Comparison of ENCODE assay signal across 1 cellular context in genomic region chr14:92348154-92348553, GRCh38.
TF ChIP-seq lines count a peak whose summit lies in the region.

No MANE protein-coding gene starts in this region.

TF ChIP-seq in HEK293, 187 proteins besides CTCF, POLR2A, EP300 and RAD21 (continued from another document and continues in another):
- TF ChIP-seq, protein P1, sequence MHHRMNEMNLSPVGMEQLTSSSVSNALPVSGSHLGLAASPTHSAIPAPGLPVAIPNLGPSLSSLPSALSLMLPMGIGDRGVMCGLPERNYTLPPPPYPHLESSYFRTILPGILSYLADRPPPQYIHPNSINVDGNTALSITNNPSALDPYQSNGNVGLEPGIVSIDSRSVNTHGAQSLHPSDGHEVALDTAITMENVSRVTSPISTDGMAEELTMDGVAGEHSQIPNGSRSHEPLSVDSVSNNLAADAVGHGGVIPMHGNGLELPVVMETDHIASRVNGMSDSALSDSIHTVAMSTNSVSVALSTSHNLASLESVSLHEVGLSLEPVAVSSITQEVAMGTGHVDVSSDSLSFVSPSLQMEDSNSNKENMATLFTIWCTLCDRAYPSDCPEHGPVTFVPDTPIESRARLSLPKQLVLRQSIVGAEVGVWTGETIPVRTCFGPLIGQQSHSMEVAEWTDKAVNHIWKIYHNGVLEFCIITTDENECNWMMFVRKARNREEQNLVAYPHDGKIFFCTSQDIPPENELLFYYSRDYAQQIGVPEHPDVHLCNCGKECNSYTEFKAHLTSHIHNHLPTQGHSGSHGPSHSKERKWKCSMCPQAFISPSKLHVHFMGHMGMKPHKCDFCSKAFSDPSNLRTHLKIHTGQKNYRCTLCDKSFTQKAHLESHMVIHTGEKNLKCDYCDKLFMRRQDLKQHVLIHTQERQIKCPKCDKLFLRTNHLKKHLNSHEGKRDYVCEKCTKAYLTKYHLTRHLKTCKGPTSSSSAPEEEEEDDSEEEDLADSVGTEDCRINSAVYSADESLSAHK (tag by site-specific recombination; IDR thresholded peaks at IDR 0.05) = no peak
- no peak for TF ChIP-seq ZNF416 (tag by site-specific recombination; IDR thresholded peaks at IDR 0.05)
- 0 out of 2 replicates have a peak, but pooled peaks have one; percentile 20 for TF ChIP-seq FEZF1 (tag by site-specific recombination; IDR thresholded peaks at IDR 0.05)
- TF ChIP-seq ZFHX2 (tag by site-specific recombination; conservative IDR thresholded peaks at IDR 0.05) = no peak
- no peak for TF ChIP-seq ZNF155 (tag by site-specific recombination; IDR thresholded peaks at IDR 0.05)
- 0 out of 2 replicates have a peak, but pooled peaks have one; percentile 33 for TF ChIP-seq ZNF610 (tag by site-specific recombination; IDR thresholded peaks at IDR 0.05; ENCODE audit: borderline replicate concordance)
- TF ChIP-seq SALL2 (tag by site-specific recombination; IDR thresholded peaks at IDR 0.05; ENCODE audit: borderline replicate concordance) = no peak
- TF ChIP-seq ZNF580 (tag by site-specific recombination; IDR thresholded peaks at IDR 0.05) = no peak
- no peak for TF ChIP-seq ZNF701 (tag by site-specific recombination; IDR thresholded peaks at IDR 0.05)
- TF ChIP-seq ZNF19 (tag by site-specific recombination; IDR thresholded peaks at IDR 0.05; ENCODE audit: low read depth) = no peak
- TF ChIP-seq HOXD13 (CRISPR knock-in tag; IDR thresholded peaks at IDR 0.05; ENCODE audit: borderline replicate concordance) = no peak
- TF ChIP-seq, protein P2, sequence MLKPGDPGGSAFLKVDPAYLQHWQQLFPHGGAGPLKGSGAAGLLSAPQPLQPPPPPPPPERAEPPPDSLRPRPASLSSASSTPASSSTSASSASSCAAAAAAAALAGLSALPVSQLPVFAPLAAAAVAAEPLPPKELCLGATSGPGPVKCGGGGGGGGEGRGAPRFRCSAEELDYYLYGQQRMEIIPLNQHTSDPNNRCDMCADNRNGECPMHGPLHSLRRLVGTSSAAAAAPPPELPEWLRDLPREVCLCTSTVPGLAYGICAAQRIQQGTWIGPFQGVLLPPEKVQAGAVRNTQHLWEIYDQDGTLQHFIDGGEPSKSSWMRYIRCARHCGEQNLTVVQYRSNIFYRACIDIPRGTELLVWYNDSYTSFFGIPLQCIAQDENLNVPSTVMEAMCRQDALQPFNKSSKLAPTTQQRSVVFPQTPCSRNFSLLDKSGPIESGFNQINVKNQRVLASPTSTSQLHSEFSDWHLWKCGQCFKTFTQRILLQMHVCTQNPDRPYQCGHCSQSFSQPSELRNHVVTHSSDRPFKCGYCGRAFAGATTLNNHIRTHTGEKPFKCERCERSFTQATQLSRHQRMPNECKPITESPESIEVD (tag by site-specific recombination; IDR thresholded peaks at IDR 0.05) = peak; percentile 50; the same call in 1 of the 2 replicates
- no peak for TF ChIP-seq KLF9 (tag by site-specific recombination; IDR thresholded peaks at IDR 0.05; ENCODE audit: low read depth)
- no peak for TF ChIP-seq ZNF670 (tag by site-specific recombination; IDR thresholded peaks at IDR 0.05; ENCODE audit: low read depth)
- TF ChIP-seq, protein P3, sequence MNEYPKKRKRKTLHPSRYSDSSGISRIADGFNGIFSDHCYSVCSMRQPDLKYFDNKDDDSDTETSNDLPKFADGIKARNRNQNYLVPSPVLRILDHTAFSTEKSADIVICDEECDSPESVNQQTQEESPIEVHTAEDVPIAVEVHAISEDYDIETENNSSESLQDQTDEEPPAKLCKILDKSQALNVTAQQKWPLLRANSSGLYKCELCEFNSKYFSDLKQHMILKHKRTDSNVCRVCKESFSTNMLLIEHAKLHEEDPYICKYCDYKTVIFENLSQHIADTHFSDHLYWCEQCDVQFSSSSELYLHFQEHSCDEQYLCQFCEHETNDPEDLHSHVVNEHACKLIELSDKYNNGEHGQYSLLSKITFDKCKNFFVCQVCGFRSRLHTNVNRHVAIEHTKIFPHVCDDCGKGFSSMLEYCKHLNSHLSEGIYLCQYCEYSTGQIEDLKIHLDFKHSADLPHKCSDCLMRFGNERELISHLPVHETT (tag by site-specific recombination; IDR thresholded peaks at IDR 0.05) = no peak
- no peak for TF ChIP-seq PRDM1 (tag by site-specific recombination; IDR thresholded peaks at IDR 0.05)
- no peak for TF ChIP-seq ZNF354C (tag by site-specific recombination; IDR thresholded peaks at IDR 0.05; ENCODE audit: borderline replicate concordance, low read depth)
- no peak for TF ChIP-seq SCRT2 (tag by site-specific recombination; IDR thresholded peaks at IDR 0.05)
- no peak for TF ChIP-seq ZNF10 (tag by site-specific recombination; IDR thresholded peaks at IDR 0.05)
- TF ChIP-seq, protein P4, sequence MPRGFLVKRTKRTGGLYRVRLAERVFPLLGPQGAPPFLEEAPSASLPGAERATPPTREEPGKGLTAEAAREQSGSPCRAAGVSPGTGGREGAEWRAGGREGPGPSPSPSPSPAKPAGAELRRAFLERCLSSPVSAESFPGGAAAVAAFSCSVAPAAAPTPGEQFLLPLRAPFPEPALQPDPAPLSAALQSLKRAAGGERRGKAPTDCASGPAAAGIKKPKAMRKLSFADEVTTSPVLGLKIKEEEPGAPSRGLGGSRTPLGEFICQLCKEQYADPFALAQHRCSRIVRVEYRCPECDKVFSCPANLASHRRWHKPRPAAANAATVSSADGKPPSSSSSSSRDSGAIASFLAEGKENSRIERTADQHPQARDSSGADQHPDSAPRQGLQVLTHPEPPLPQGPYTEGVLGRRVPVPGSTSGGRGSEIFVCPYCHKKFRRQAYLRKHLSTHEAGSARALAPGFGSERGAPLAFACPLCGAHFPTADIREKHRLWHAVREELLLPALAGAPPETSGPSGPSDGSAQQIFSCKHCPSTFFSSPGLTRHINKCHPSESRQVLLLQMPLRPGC (tag by site-specific recombination; IDR thresholded peaks at IDR 0.05) = no peak
- no peak for TF ChIP-seq ZNF239 (tag by site-specific recombination; IDR thresholded peaks at IDR 0.05)
- no peak for TF ChIP-seq IKZF3 (tag by site-specific recombination; IDR thresholded peaks at IDR 0.05)
- no peak for TF ChIP-seq ZNF837 (tag by site-specific recombination; IDR thresholded peaks at IDR 0.05)
- TF ChIP-seq ZNF513 (tag by site-specific recombination; IDR thresholded peaks at IDR 0.05) = no peak
- no peak for TF ChIP-seq ZBTB17 (tag by site-specific recombination; IDR thresholded peaks at IDR 0.05)
- no peak for TF ChIP-seq GLI2 (tag by site-specific recombination; IDR thresholded peaks at IDR 0.05; ENCODE audit: borderline replicate concordance, low read depth)
- TF ChIP-seq ZNF184 (tag by site-specific recombination; IDR thresholded peaks at IDR 0.05) = peak; percentile 32; the same call in 1 of the 2 replicates
- no peak for TF ChIP-seq ZSCAN30 (tag by site-specific recombination; IDR thresholded peaks at IDR 0.05)
- TF ChIP-seq ZNF211 (tag by site-specific recombination; IDR thresholded peaks at IDR 0.05; ENCODE audit: low read depth) = no peak
- TF ChIP-seq BCL6B (tag by site-specific recombination; IDR thresholded peaks at IDR 0.05) = no peak
- TF ChIP-seq, protein P5, sequence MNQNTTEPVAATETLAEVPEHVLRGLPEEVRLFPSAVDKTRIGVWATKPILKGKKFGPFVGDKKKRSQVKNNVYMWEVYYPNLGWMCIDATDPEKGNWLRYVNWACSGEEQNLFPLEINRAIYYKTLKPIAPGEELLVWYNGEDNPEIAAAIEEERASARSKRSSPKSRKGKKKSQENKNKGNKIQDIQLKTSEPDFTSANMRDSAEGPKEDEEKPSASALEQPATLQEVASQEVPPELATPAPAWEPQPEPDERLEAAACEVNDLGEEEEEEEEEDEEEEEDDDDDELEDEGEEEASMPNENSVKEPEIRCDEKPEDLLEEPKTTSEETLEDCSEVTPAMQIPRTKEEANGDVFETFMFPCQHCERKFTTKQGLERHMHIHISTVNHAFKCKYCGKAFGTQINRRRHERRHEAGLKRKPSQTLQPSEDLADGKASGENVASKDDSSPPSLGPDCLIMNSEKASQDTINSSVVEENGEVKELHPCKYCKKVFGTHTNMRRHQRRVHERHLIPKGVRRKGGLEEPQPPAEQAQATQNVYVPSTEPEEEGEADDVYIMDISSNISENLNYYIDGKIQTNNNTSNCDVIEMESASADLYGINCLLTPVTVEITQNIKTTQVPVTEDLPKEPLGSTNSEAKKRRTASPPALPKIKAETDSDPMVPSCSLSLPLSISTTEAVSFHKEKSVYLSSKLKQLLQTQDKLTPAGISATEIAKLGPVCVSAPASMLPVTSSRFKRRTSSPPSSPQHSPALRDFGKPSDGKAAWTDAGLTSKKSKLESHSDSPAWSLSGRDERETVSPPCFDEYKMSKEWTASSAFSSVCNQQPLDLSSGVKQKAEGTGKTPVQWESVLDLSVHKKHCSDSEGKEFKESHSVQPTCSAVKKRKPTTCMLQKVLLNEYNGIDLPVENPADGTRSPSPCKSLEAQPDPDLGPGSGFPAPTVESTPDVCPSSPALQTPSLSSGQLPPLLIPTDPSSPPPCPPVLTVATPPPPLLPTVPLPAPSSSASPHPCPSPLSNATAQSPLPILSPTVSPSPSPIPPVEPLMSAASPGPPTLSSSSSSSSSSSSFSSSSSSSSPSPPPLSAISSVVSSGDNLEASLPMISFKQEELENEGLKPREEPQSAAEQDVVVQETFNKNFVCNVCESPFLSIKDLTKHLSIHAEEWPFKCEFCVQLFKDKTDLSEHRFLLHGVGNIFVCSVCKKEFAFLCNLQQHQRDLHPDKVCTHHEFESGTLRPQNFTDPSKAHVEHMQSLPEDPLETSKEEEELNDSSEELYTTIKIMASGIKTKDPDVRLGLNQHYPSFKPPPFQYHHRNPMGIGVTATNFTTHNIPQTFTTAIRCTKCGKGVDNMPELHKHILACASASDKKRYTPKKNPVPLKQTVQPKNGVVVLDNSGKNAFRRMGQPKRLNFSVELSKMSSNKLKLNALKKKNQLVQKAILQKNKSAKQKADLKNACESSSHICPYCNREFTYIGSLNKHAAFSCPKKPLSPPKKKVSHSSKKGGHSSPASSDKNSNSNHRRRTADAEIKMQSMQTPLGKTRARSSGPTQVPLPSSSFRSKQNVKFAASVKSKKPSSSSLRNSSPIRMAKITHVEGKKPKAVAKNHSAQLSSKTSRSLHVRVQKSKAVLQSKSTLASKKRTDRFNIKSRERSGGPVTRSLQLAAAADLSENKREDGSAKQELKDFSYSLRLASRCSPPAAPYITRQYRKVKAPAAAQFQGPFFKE (tag by site-specific recombination; IDR thresholded peaks at IDR 0.05; ENCODE audit: borderline replicate concordance) = no peak
- TF ChIP-seq ZXDB (tag by site-specific recombination; IDR thresholded peaks at IDR 0.05) = 0 out of 2 replicates have a peak, but pooled peaks have one; percentile 22
- TF ChIP-seq ZNF544 (tag by site-specific recombination; IDR thresholded peaks at IDR 0.05) = no peak
- TF ChIP-seq GLIS1 (tag by site-specific recombination; IDR thresholded peaks at IDR 0.05) = no peak
- no peak for TF ChIP-seq SP7 (tag by site-specific recombination; IDR thresholded peaks at IDR 0.05)
- TF ChIP-seq ZNF776 (tag by site-specific recombination; IDR thresholded peaks at IDR 0.05; ENCODE audit: borderline replicate concordance) = no peak
- no peak for TF ChIP-seq ZNF600 (tag by site-specific recombination; IDR thresholded peaks at IDR 0.05)
- TF ChIP-seq ZNF629 (tag by site-specific recombination; IDR thresholded peaks at IDR 0.05) = 0 out of 2 replicates have a peak, but pooled peaks have one; percentile 11
- TF ChIP-seq TRIM28 (IDR thresholded peaks at IDR 0.05; ENCODE audit: borderline replicate concordance, low read length) = no peak
- no peak for TF ChIP-seq SP3 (tag by site-specific recombination; IDR thresholded peaks at IDR 0.05)
- TF ChIP-seq ZNF391 (tag by site-specific recombination; IDR thresholded peaks at IDR 0.05; ENCODE audit: borderline replicate concordance, low read depth) = no peak
- no peak for TF ChIP-seq ZNF48 (tag by site-specific recombination; IDR thresholded peaks at IDR 0.05)
- no peak for TF ChIP-seq ZNF114 (tag by site-specific recombination; IDR thresholded peaks at IDR 0.05)
- no peak for TF ChIP-seq ZNF596 (tag by site-specific recombination; IDR thresholded peaks at IDR 0.05)
- TF ChIP-seq, protein P6, sequence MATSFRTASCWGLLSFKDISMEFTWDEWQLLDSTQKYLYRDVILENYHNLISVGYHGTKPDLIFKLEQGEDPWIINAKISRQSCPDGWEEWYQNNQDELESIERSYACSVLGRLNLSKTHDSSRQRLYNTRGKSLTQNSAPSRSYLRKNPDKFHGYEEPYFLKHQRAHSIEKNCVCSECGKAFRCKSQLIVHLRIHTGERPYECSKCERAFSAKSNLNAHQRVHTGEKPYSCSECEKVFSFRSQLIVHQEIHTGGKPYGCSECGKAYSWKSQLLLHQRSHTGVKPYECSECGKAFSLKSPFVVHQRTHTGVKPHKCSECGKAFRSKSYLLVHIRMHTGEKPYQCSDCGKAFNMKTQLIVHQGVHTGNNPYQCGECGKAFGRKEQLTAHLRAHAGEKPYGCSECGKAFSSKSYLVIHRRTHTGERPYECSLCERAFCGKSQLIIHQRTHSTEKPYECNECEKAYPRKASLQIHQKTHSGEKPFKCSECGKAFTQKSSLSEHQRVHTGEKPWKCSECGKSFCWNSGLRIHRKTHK (tag by site-specific recombination; IDR thresholded peaks at IDR 0.05) = no peak
- no peak for TF ChIP-seq ZNF366 (tag by site-specific recombination; conservative IDR thresholded peaks at IDR 0.05)
- TF ChIP-seq ZNF202 (tag by site-specific recombination; IDR thresholded peaks at IDR 0.05; ENCODE audit: borderline replicate concordance) = no peak
- TF ChIP-seq ZNF350 (tag by site-specific recombination; IDR thresholded peaks at IDR 0.05) = no peak
